22 cellular contexts compared by ENCODE assay signal in the genomic region with DNA sequence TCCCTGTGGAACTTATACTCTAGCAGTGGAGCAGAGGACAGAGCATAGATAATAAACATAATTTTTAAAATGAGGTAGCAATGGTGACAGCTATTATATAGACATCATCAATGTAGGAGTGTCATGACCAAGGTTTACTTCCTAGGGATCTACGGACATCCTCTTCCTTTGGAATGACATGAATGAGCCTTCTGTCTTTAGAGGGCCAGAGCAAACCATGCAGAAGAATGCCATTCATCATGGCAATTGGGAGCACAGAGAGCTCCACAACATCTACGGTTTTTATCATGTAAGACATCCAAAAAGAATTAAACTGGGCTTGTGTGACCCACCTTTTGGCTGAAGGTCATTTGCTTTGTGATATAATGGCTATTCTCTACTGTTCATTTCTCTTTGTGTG. TPM values are rescaled to one million over a fixed set of nuclear protein-coding genes. Genes with fewer than 3 reads are reported as not detected.
DNase-seq lines count a peak whose midpoint lies in the region; ATAC-seq and TF ChIP-seq lines count a peak whose summit lies in the region.
"Had no signal": no experiment of that assay in that cellular context is flagged by ENCODE, and none has a peak within 500 bp of the region (broad histone marks: within the 10 kb centered on the region; RNA-seq: fewer than 3 reads in every experiment).

No MANE protein-coding gene starts in this region.

- H3K27ac Mint-ChIP-seq in CD4-positive, alpha-beta memory T cell, result no peak overlapping the region
- H3K27ac Mint-ChIP-seq: CD4-positive, alpha-beta T cell; HFFc6 had no signal

- POLR2A ChIA-PET in CD4-positive, alpha-beta memory T cell (lab: Charles Lee; ENCODE audit: partially characterized antibody), result no interaction called here

- H3K4me1 ChIP-seq in cardiac muscle cell (ENCODE audit: low read depth) (peaks cover 32% of the 10 kb centered on the region), heart right ventricle (peaks cover 0 to 11% (median 0%) of the 10 kb centered on the region in 9 donors)
- H3K4me1 ChIP-seq in CD4-positive, alpha-beta memory T cell (ENCODE audit: insufficient read depth, low read length), result no peaks in the 10 kb centered on the region
- H3K4me1 ChIP-seq: A549 had no signal

- CTCF ChIA-PET in CD4-positive, alpha-beta memory T cell (lab: Charles Lee; ENCODE audit: partially characterized antibody), result no interaction called here

- H3K4me3 Mint-ChIP-seq in CD4-positive, alpha-beta memory T cell, result no peak overlapping the region
- H3K4me3 Mint-ChIP-seq: CD4-positive, alpha-beta T cell; HFFc6 had no signal

- H3K4me3 ChIP-seq in cardiac muscle cell (no peak overlapping the region), heart right ventricle (no peak overlapping the region)
- H3K4me3 ChIP-seq in CD4-positive, alpha-beta memory T cell (ENCODE audit: low read length in 2 of 2), result no peak overlapping the region
- H3K4me3 ChIP-seq: A549, GM12878 had no signal

- peaks cover 53 to 56% of the 10 kb centered on the region in 2 donors for H3K36me3 Mint-ChIP-seq in CD4-positive, alpha-beta memory T cell

- no peaks in the 10 kb centered on the region for H3K4me1 Mint-ChIP-seq in CD4-positive, alpha-beta memory T cell

- intact Hi-C loops in heart right ventricle (cut with DNase I), result no loop called here
- intact Hi-C loops in CD4-positive, alpha-beta memory T cell (cut with micrococcal nuclease), result no loop called here

- DNase-seq in cardiac muscle cell (ENCODE audit: low read depth in 1 of 2, low spot score in 1 of 2), result no peak
- no peak for DNase-seq in heart right ventricle
- DNase-seq in globus pallidus (ENCODE audit: low spot score), result peak; percentile 15
- DNase-seq in retina, result peak; percentile 12
- DNase-seq in NCI-H446 (lab: John Stamatoyannopoulos, UW), result no peak
- no peak for DNase-seq in DMS79 treated with DMSO at 0.1 percent for 48 hours (lab: John Stamatoyannopoulos, UW)
- DNase-seq in NCI-H187 (lab: John Stamatoyannopoulos, UW), result no peak
- DNase-seq in CD4-positive, alpha-beta memory T cell, result no peak
- DNase-seq: AML-193; Calu3; CD4-positive, alpha-beta T cell; DND-41; EL; GOT3; H7; HFFc6 had no signal

- peaks cover 0 to 8% (median 0%) of the 10 kb centered on the region in 8 donors for H3K9me3 Mint-ChIP-seq in CD4-positive, alpha-beta memory T cell
- H3K9me3 Mint-ChIP-seq: CD4-positive, alpha-beta T cell; HFFc6 had no signal

- no peak for TF ChIP-seq CTCF in cardiac muscle cell (IDR thresholded peaks at IDR 0.05; ENCODE audit: low read depth, low read length)
- TF ChIP-seq CTCF in heart right ventricle (IDR thresholded peaks at IDR 0.05), result no peak

- H3K27me3 ChIP-seq in cardiac muscle cell (no peaks in the 10 kb centered on the region), heart right ventricle (no peaks in the 10 kb centered on the region)
- no peaks in the 10 kb centered on the region for H3K27me3 ChIP-seq in CD4-positive, alpha-beta memory T cell (ENCODE audit: insufficient read depth, low read length)

- H3K27me3 Mint-ChIP-seq in CD4-positive, alpha-beta memory T cell, result no peaks in the 10 kb centered on the region
- H3K27me3 Mint-ChIP-seq: CD4-positive, alpha-beta T cell had no signal

- H3K27ac ChIP-seq in cardiac muscle cell, result peak overlapping the region; percentile 19
- H3K27ac ChIP-seq in heart right ventricle, result no peak overlapping the region
- no peak overlapping the region for H3K27ac ChIP-seq in CD4-positive, alpha-beta memory T cell (ENCODE audit: low read depth, low read length)
- H3K27ac ChIP-seq: 22Rv1, A549, C4-2B had no signal

- WGBS in heart right ventricle, 2 donors, result 76 to 81% methylated on average over 2 of the region's 2 CpGs

- no peak for ATAC-seq in heart right ventricle
- ATAC-seq: A549, GM12878, HCT116, HepG2 had no signal

- H3K36me3 ChIP-seq in cardiac muscle cell, result no peaks in the 10 kb centered on the region
- H3K36me3 ChIP-seq in heart right ventricle, result peaks cover 0 to 77% (median 22%) of the 10 kb centered on the region in 9 donors
- H3K36me3 ChIP-seq in CD4-positive, alpha-beta memory T cell (ENCODE audit: insufficient read depth, low read length), result peaks cover 10% of the 10 kb centered on the region

- H3K9me3 ChIP-seq in cardiac muscle cell (ENCODE audit: low read depth), result no peaks in the 10 kb centered on the region
- peaks cover 0 to 3% (median 0%) of the 10 kb centered on the region in 11 donors for H3K9me3 ChIP-seq in heart right ventricle
- no peaks in the 10 kb centered on the region for H3K9me3 ChIP-seq in CD4-positive, alpha-beta memory T cell (ENCODE audit: control insufficient read depth in 1 of 2, low read length in 2 of 2)

RNA-seq across cellular contexts. Expression of a gene that starts 30.1 kb away (rescaled TPM):
- total RNA-seq in cardiac muscle cell (37.9 and 88.3 TPM in 2 replicates), heart right ventricle (10 to 100 TPM in 1 of 10 donors, 1 to 10 TPM in 9; 2.6 to 10.6 (median 5.7) TPM)
- polyA plus RNA-seq in cardiac muscle cell (47.0 and 79.7 TPM in 2 replicates), heart right ventricle (10 to 100 TPM in 1 of 2 donors, 1 to 10 TPM in 1; 2.7 to 33.9 TPM)
- 10 to 100 TPM; 20.1 to 25.0 TPM for total RNA-seq in CD4-positive, alpha-beta memory T cell
- 1 to 10 TPM; 1.0 to 1.2 TPM for polyA plus RNA-seq in CD4-positive, alpha-beta memory T cell
- total RNA-seq: H7 had no signal

RNA-seq across cellular contexts. Expression of a gene that starts 55.9 kb away (rescaled TPM):
- total RNA-seq in cardiac muscle cell (39.8 and 43.5 TPM in 2 replicates), heart right ventricle (10 to 100 TPM; 17.5 to 25.9 (median 21.3) TPM)
- polyA plus RNA-seq in cardiac muscle cell (59.2 and 85.5 TPM in 2 replicates), heart right ventricle (10 to 100 TPM; 10.3 to 15.4 TPM)
- total RNA-seq in CD4-positive, alpha-beta memory T cell, result 10 to 100 TPM; 49.9 to 56.6 TPM
- polyA plus RNA-seq in CD4-positive, alpha-beta memory T cell, result 10 to 100 TPM; 60.7 to 98.0 TPM

RNA-seq across cellular contexts. Expression of a gene that starts 56.2 kb away (rescaled TPM):
- total RNA-seq in cardiac muscle cell (17.6 and 22.2 TPM in 2 replicates), heart right ventricle (10 to 100 TPM; 15.4 to 25.8 (median 18.9) TPM)
- polyA plus RNA-seq in cardiac muscle cell (21.0 and 24.2 TPM in 2 replicates), heart right ventricle (1 to 10 TPM; 5.3 to 7.9 TPM)
- 10 to 100 TPM; 61.7 to 63.4 TPM for total RNA-seq in CD4-positive, alpha-beta memory T cell
- polyA plus RNA-seq in CD4-positive, alpha-beta memory T cell, result 10 to 100 TPM in 1 of 2 donors, 1 to 10 TPM in 1; 8.9 to 15.4 TPM

Comparison
In these comparisons a context has a peak if more than half of its experiments do, and no peak if none do; other contexts are left out.
1. DNase-seq: peak in globus pallidus (single experiment) and retina (single experiment); none in cardiac muscle cell (0 of 2), heart right ventricle (0 of 2), NCI-H446 (0 of 2), DMS79 treated with DMSO at 0.1 percent for 48 hours (single experiment), NCI-H187 (0 of 2) and CD4-positive, alpha-beta memory T cell (0 of 5).